34 cellular contexts compared by ENCODE assay signal in the genomic region with DNA sequence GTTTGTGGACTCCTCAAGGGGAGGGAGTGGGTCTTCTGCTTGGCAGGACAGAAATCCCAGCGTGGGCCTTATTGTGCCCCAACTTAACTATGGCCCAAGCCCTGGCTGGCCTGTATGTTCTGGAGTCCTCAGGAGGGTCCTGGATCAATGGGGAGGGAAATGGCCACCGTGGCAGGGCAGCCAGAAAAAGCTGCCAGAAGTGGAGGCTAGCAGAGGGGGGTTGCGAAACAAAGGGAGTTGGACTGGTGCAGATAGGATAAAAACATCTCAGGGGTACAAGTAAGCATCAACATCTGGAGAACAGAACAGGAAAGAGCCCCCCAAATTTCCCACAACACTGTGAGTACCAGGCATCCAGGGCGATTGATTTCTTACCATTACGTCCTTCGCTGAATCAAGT. TPM values are rescaled to one million over a fixed set of nuclear protein-coding genes. Genes with fewer than 3 reads are reported as not detected.
"Had no signal": no experiment of that assay in that cellular context is flagged by ENCODE, and none has a peak within 500 bp of the region (broad histone marks: within the 10 kb centered on the region; RNA-seq: fewer than 3 reads in every experiment).

No MANE protein-coding gene starts in this region.

- H3K36me3 ChIP-seq: adrenal gland, esophagus muscularis mucosa, gastrocnemius medialis, WERI-Rb-1 had no signal

- H3K4me1 ChIP-seq: foreskin keratinocyte had no signal

- DNase-seq: activated B cell treated with CpG ODN at 0.5 μM for 24 hours; activated CD4-positive, alpha-beta T cell treated with anti-CD3 and anti-CD28 coated beads for 48 hours; activated CD4-positive, alpha-beta T cell treated with anti-CD3 and anti-CD28 coated beads, Interleukin-2, amount 50 U/mL, for 1 hour; activated CD4-positive, alpha-beta T cell treated with anti-CD3 and anti-CD28 coated beads, Interleukin-2, amount 50 U/mL, for 48 hours; activated CD8-positive, alpha-beta memory T cell treated with anti-CD3 and anti-CD28 coated beads for 24 hours; activated CD8-positive, alpha-beta T cell treated with anti-CD3 and anti-CD28 coated beads for 36 hours; activated effector memory CD4-positive, alpha-beta T cell treated with anti-CD3 and anti-CD28 coated beads, Interleukin-2, amount 50 U/mL, for 16 hours; activated naive CD4-positive, alpha-beta T cell treated with anti-CD3 and anti-CD28 coated beads for 36 hours; activated naive CD8-positive, alpha-beta T cell treated with anti-CD3 and anti-CD28 coated beads for 36 hours; activated naive CD8-positive, alpha-beta T cell treated with anti-CD3 and anti-CD28 coated beads, Interleukin-2, amount 50 U/mL, for 24 hours; activated T-cell treated with anti-CD3 and anti-CD28 coated beads, Interleukin-2, amount 50 U/mL, for 1 hour; activated T-cell treated with anti-CD3 and anti-CD28 coated beads, Interleukin-2, amount 50 U/mL, for 48 hours; adrenal gland; amygdala; aorta; body of pancreas; caudate nucleus; cortex of kidney; dermis blood vessel endothelial cell; effector CD4-positive, alpha-beta T cell; effector memory CD8-positive, alpha-beta T cell; erythroblast; foreskin keratinocyte; gastrocnemius medialis; glutamatergic neuron; T-helper 1 cell; T-helper 17 cell; T1000; WERI-Rb-1 had no signal

- H3K9me3 ChIP-seq: adrenal gland, body of pancreas, esophagus muscularis mucosa, gastrocnemius medialis had no signal

- H3K27ac ChIP-seq: adrenal gland, body of pancreas, esophagus muscularis mucosa, foreskin keratinocyte, WERI-Rb-1 had no signal

- ATAC-seq: activated CD4-positive, CD25-positive, alpha-beta regulatory T cell treated with anti-CD3 and anti-CD28 coated beads, Interleukin-2, amount 50 U/mL, for 24 hours; activated CD8-positive, alpha-beta T cell treated with anti-CD3 and anti-CD28 coated beads for 36 hours; activated naive CD8-positive, alpha-beta T cell treated with anti-CD3 and anti-CD28 coated beads, Interleukin-2, amount 50 U/mL, for 24 hours; body of pancreas; effector memory CD8-positive, alpha-beta T cell; foreskin keratinocyte; gastrocnemius medialis; T-helper 17 cell had no signal

- H3K4me3 ChIP-seq: adrenal gland, body of pancreas, esophagus muscularis mucosa, gastrocnemius medialis had no signal

- H3K27me3 ChIP-seq: adrenal gland, body of pancreas, gastrocnemius medialis had no signal

RNA-seq across cellular contexts. Expression of a gene that starts 3.7 kb away (rescaled TPM):
- total RNA-seq: activated B cell treated with CpG ODN at 0.5 μM for 24 hours; activated CD8-positive, alpha-beta T cell treated with anti-CD3 and anti-CD28 coated beads for 36 hours; activated naive CD4-positive, alpha-beta T cell treated with anti-CD3 and anti-CD28 coated beads for 36 hours; activated naive CD8-positive, alpha-beta T cell treated with anti-CD3 and anti-CD28 coated beads for 36 hours; activated T-helper 1 cell treated with anti-CD3 and anti-CD28 coated beads, Interleukin-12 subunit alpha, Interleukin-12 subunit beta, Interleukin-2, Interleukin-4 antibody, amounts not matched to agents 30 ng/mL and 10 ng/mL and 1 ng/mL, durations not matched to agents 14 hours and 24 hours and 36 hours; activated T-helper 2 cell treated with anti-CD3 and anti-CD28 coated beads, Interferon-gamma antibody, Interleukin-2, Interleukin-4, amounts not matched to agents 10 μg/mL and 5 μg/mL and 100 μg/mL, durations not matched to agents 14 hours and 24 hours and 36 hours; aorta; body of pancreas; chondrocyte; dermis blood vessel endothelial cell; esophagus muscularis mucosa; foreskin keratinocyte; T-helper 17 cell had no signal
